Comparison of ENCODE assay signal across 20 cellular contexts in genomic region chr5:141858084-141858765, GRCh38. TPM values are rescaled to one million over a fixed set of nuclear protein-coding genes. Genes with fewer than 3 reads are reported as not detected.
A peak's percentile ranks its signal among the peaks of the same experiment; 100 is the strongest.
DNase-seq lines count a peak whose midpoint lies in the region; ATAC-seq and TF ChIP-seq lines count a peak whose summit lies in the region.
"Had no signal": no experiment of that assay in that cellular context is flagged by ENCODE, and none has a peak within 500 bp of the region (broad histone marks: within the 10 kb centered on the region; RNA-seq: fewer than 3 reads in every experiment).

No MANE protein-coding gene starts in this region.

- ATAC-seq in HG02885 (IDR thresholded peaks at IDR 0.05; ENCODE audit: poor library complexity, unreplicated experiment) = no peak
- ATAC-seq in GM21576 (IDR thresholded peaks at IDR 0.05; ENCODE audit: unreplicated experiment) = no peak

- no peak for TF ChIP-seq CTCF in endodermal cell (conservative IDR thresholded peaks at IDR 0.05)
- no peak for TF ChIP-seq CTCF in neural progenitor cell (IDR thresholded peaks at IDR 0.05)

- H3K4me1 ChIP-seq in endodermal cell (ENCODE audit: control insufficient read depth, insufficient read depth, low read length) (no peaks in the 10 kb centered on the region), neural progenitor cell (peaks cover 23% of the 10 kb centered on the region)

- H3K36me3 Mint-ChIP-seq in endodermal cell (ENCODE audit: low read depth) = peaks cover 41% of the 10 kb centered on the region
- peaks cover 12% of the 10 kb centered on the region for H3K36me3 Mint-ChIP-seq in neural progenitor cell

- whole genome bisulfite sequencing in endodermal cell (ENCODE audit: insufficient coverage in 1 of 2, insufficient read length in 1 of 2), 2 experiments = 48% methylated on average over 5 of the region's 5 CpGs; no CpG with 5 or more reads in 1 of the 2 experiments

- no peak overlapping the region for H2AFZ ChIP-seq in neural progenitor cell (replicated peaks)

- peak overlapping the region; percentile 24 for H3K27ac ChIP-seq in endodermal cell (ENCODE audit: low read depth, low read length)
- peak overlapping the region; percentile 74 for H3K27ac ChIP-seq in neural progenitor cell
- H3K27ac ChIP-seq: 22Rv1, C4-2B, lower lobe of right lung, right atrium auricular region had no signal

- peak; percentile 41 for DNase-seq in DMS153 (lab: John Stamatoyannopoulos, UW)
- no peak for DNase-seq in DMS153 treated with DMSO at 0.1 percent for 48 hours (lab: John Stamatoyannopoulos, UW; ENCODE audit: unreplicated experiment)
- DNase-seq in NCI-H2029 treated with DMSO at 0.1 percent for 48 hours (lab: John Stamatoyannopoulos, UW) = peak; percentile 31
- peak; percentile 80 for DNase-seq in endodermal cell
- DNase-seq in neural progenitor cell (ENCODE audit: low spot score) = peak; percentile 59
- no peak for DNase-seq in effector CD4-positive, alpha-beta T cell
- DNase-seq: activated CD4-positive, alpha-beta T cell treated with anti-CD3 and anti-CD28 coated beads for 1 hour; activated CD8-positive, alpha-beta memory T cell treated with anti-CD3 and anti-CD28 coated beads, Interleukin-2, amount 50 U/mL, for 4 hours; activated naive CD4-positive, alpha-beta T cell treated with Interleukin-2 at 50 U/mL for 16 hours; EL; lower lobe of right lung; NCI-H2081; SHP77 treated with DMSO at 0.1 percent for 48 hours had no signal

- H3K27me3 ChIP-seq in endodermal cell (ENCODE audit: control insufficient read depth, insufficient read depth, low read length, poor library complexity, severe bottlenecking) = no peaks in the 10 kb centered on the region
- H3K27me3 ChIP-seq in neural progenitor cell = no peaks in the 10 kb centered on the region
- H3K27me3 ChIP-seq: right atrium auricular region had no signal

- peaks cover 28% of the 10 kb centered on the region for H3K36me3 ChIP-seq in endodermal cell (ENCODE audit: control insufficient read depth, insufficient read depth, low read length)
- no peaks in the 10 kb centered on the region for H3K36me3 ChIP-seq in neural progenitor cell

- H3F3A ChIP-seq in neural progenitor cell (ENCODE audit: low read depth) = peaks cover 26% of the 10 kb centered on the region

- H4K20me1 ChIP-seq in neural progenitor cell (ENCODE audit: low read depth) = no peaks in the 10 kb centered on the region

- H3K9ac ChIP-seq in endodermal cell (ENCODE audit: extremely low read depth, low read length, poor library complexity, severe bottlenecking) (no peak overlapping the region), neural progenitor cell (no peak overlapping the region)

- H3K27me3 Mint-ChIP-seq in endodermal cell (ENCODE audit: insufficient read depth) (no peaks in the 10 kb centered on the region), neural progenitor cell (ENCODE audit: insufficient read depth, low read depth) (peaks cover 3% of the 10 kb centered on the region)

- H3K79me2 ChIP-seq in neural progenitor cell (ENCODE audit: low read depth) = no peaks in the 10 kb centered on the region

- H3K9me3 Mint-ChIP-seq in endodermal cell (no peaks in the 10 kb centered on the region), neural progenitor cell (no peaks in the 10 kb centered on the region)
- H3K9me3 Mint-ChIP-seq: neural crest cell; T-helper 2 cell treated with Interferon-gamma antibody and Interleukin-4, amounts not matched to agents 5 μg/mL and 100 μg/mL, for 36 hours had no signal

- H3K4me2 ChIP-seq in neural progenitor cell = peak overlapping the region; percentile 51

- H3K27ac Mint-ChIP-seq in endodermal cell (peak overlapping the region; percentile 33), neural progenitor cell (no peak overlapping the region)
- H3K27ac Mint-ChIP-seq: T-helper 2 cell treated with Interferon-gamma antibody and Interleukin-4, amounts not matched to agents 5 μg/mL and 100 μg/mL, for 36 hours had no signal

- H3K9me3 ChIP-seq in endodermal cell (ENCODE audit: control insufficient read depth, low read length) (no peaks in the 10 kb centered on the region), neural progenitor cell (ENCODE audit: low read depth) (no peaks in the 10 kb centered on the region)
- H3K9me3 ChIP-seq: lower lobe of right lung, right atrium auricular region had no signal

- peak overlapping the region; percentile 14 for H3K4me3 Mint-ChIP-seq in endodermal cell
- H3K4me3 Mint-ChIP-seq in neural progenitor cell = no peak overlapping the region
- H3K4me3 Mint-ChIP-seq: neural crest cell; T-helper 2 cell treated with Interferon-gamma antibody and Interleukin-4, amounts not matched to agents 5 μg/mL and 100 μg/mL, for 36 hours had no signal

- H3K4me3 ChIP-seq in endodermal cell (ENCODE audit: low read length) (no peak overlapping the region), neural progenitor cell (no peak overlapping the region)
- H3K4me3 ChIP-seq: lower lobe of right lung, right atrium auricular region had no signal

- H3K4me1 Mint-ChIP-seq in endodermal cell (peaks cover 38% of the 10 kb centered on the region), neural progenitor cell (peaks cover 28% of the 10 kb centered on the region)

RNA-seq across cellular contexts. Expression of gene PCDH1, which starts 20.0 kb away (rescaled TPM):
- 10 to 100 TPM; 45.4 to 69.7 TPM for total RNA-seq in endodermal cell
- polyA plus RNA-seq in endodermal cell (2013, experiment 1 of 2) = 17.2 TPM
- polyA plus RNA-seq in endodermal cell (2013, experiment 2 of 2) = 13.5 TPM
- 24.8 and 48.4 TPM in 2 replicates for total RNA-seq in neural progenitor cell (ENCODE audit: low replicate concordance)

Comparison
In these comparisons a context has a peak if more than half of its experiments do, and no peak if none do; other contexts are left out.
1. DNase-seq: peak in DMS153 (single experiment), NCI-H2029 treated with DMSO at 0.1 percent for 48 hours (single experiment), endodermal cell (single experiment) and neural progenitor cell (single experiment); none in DMS153 treated with DMSO at 0.1 percent for 48 hours (single experiment) and effector CD4-positive, alpha-beta T cell (single experiment).